ENCODE assay signal across 14 cellular contexts in genomic region chr1:205870236-205870635, GRCh38. TPM values are rescaled to one million over a fixed set of nuclear protein-coding genes. Genes with fewer than 3 reads are reported as not detected.
DNase-seq lines count a peak whose midpoint lies in the region.
"Had no signal": no experiment of that assay in that cellular context is flagged by ENCODE, and none has a peak within 500 bp of the region (broad histone marks: within the 10 kb centered on the region; RNA-seq: fewer than 3 reads in every experiment).

No MANE protein-coding gene starts in this region.

- H3K27me3 Mint-ChIP-seq in immature natural killer cell (ENCODE audit: low read depth in 3 of 3), result peaks cover 0 to 2% (median 0%) of the 10 kb centered on the region in 3 donors

- no peak overlapping the region for H3K4me2 ChIP-seq in mesendoderm (ENCODE audit: low read length)

- H2BK15ac ChIP-seq in mesendoderm (replicated peaks; ENCODE audit: low read depth), result no peak overlapping the region

- no peak overlapping the region for H2BK120ac ChIP-seq in mesendoderm (ENCODE audit: low read depth, low read length)

- H3K27ac ChIP-seq in HUES64 (ENCODE audit: low read depth, low read length) (no peak overlapping the region), mesendoderm (ENCODE audit: low read depth, low read length) (no peak overlapping the region)

- H3K27me3 ChIP-seq in HUES64 (ENCODE audit: insufficient read depth, low read length), result no peaks in the 10 kb centered on the region
- no peaks in the 10 kb centered on the region for H3K27me3 ChIP-seq in mesendoderm (ENCODE audit: insufficient read depth, low read length, poor library complexity)

- peaks cover 8% of the 10 kb centered on the region; the same call in 1 of the 2 replicates for H3K4me1 ChIP-seq in HUES64 (ENCODE audit: insufficient read depth, low read length)
- H3K4me1 ChIP-seq in mesendoderm (ENCODE audit: control insufficient read depth, low read depth, low read length), result peaks cover 3% of the 10 kb centered on the region

- H3K4me1 Mint-ChIP-seq in immature natural killer cell, result no peaks in the 10 kb centered on the region
- H3K4me1 Mint-ChIP-seq: CD4-positive, alpha-beta memory T cell had no signal

- no peak overlapping the region for H3K23ac ChIP-seq in mesendoderm (ENCODE audit: low read length)

- no peak overlapping the region for H3K4ac ChIP-seq in mesendoderm (ENCODE audit: low read depth, low read length)

- no peak overlapping the region for H3K27ac Mint-ChIP-seq in immature natural killer cell
- H3K27ac Mint-ChIP-seq: CD4-positive, alpha-beta memory T cell; H9 had no signal

- H3K4me3 ChIP-seq in HUES64 (ENCODE audit: low read length) (no peak overlapping the region), mesendoderm (ENCODE audit: low read length) (no peak overlapping the region)

- no peaks in the 10 kb centered on the region for H3K79me1 ChIP-seq in mesendoderm (ENCODE audit: low read length)

- no peak overlapping the region for H4K8ac ChIP-seq in mesendoderm (ENCODE audit: low read depth, low read length)

- H3K9me3 Mint-ChIP-seq in immature natural killer cell, result no peaks in the 10 kb centered on the region
- H3K9me3 Mint-ChIP-seq: CD4-positive, alpha-beta memory T cell; H9 had no signal

- H2BK5ac ChIP-seq in mesendoderm (ENCODE audit: low read length), result no peak overlapping the region

- H3K36me3 Mint-ChIP-seq in immature natural killer cell, result no peaks in the 10 kb centered on the region
- H3K36me3 Mint-ChIP-seq: CD4-positive, alpha-beta memory T cell had no signal

- H2AK5ac ChIP-seq in mesendoderm (ENCODE audit: low read length), result no peak overlapping the region

- WGBS in HUES64, result 60% methylated on average over 2 of the region's 2 CpGs
- WGBS in mesendoderm (ENCODE audit: extremely low coverage, insufficient coverage, low lambda C conversion rate), result no CpG with 5 or more reads among the region's 2 CpGs

- H3K36me3 ChIP-seq in HUES64 (ENCODE audit: insufficient read depth, low read length) (no peaks in the 10 kb centered on the region), mesendoderm (ENCODE audit: control insufficient read depth, insufficient read depth, low read length) (no peaks in the 10 kb centered on the region)

- H3K4me3 Mint-ChIP-seq in immature natural killer cell, result no peak overlapping the region
- H3K4me3 Mint-ChIP-seq: CD4-positive, alpha-beta memory T cell; H9 had no signal

- no peaks in the 10 kb centered on the region for H3K79me2 ChIP-seq in mesendoderm (ENCODE audit: control insufficient read depth, insufficient read depth, low read length)

- DNase-seq in dedifferentiated amniotic fluid mesenchymal stem cell (ENCODE audit: extremely low spot score), result peak; percentile 4
- peak; percentile 18 for DNase-seq in mesendoderm
- DNase-seq in activated CD4-positive, CD25-positive, alpha-beta regulatory T cell treated with anti-CD3 and anti-CD28 coated beads, Interleukin-2, amount 50 U/mL, for 72 hours, result no peak
- no peak for DNase-seq in immature natural killer cell
- no peak for DNase-seq in activated effector memory CD4-positive, alpha-beta T cell treated with anti-CD3 and anti-CD28 coated beads, Interleukin-2, amount 50 U/mL, for 16 hours
- DNase-seq: C1 segment of cervical spinal cord; Calu3; CD4-positive, alpha-beta memory T cell; COR-L47; DMS53; DND-41; H9 had no signal

- no peak overlapping the region for H3K18ac ChIP-seq in mesendoderm (ENCODE audit: low read length)

- H4K5ac ChIP-seq in mesendoderm (ENCODE audit: low read length), result no peak overlapping the region

- peak overlapping the region; percentile 60 for H3K56ac ChIP-seq in mesendoderm (ENCODE audit: low read length)

- H3K9ac ChIP-seq in HUES64 (ENCODE audit: low read depth, low read length), result 0 out of 2 replicates have a peak overlapping the region, but pooled peaks have one; percentile 22
- no peak overlapping the region for H3K9ac ChIP-seq in mesendoderm (ENCODE audit: low read length)

- no peaks in the 10 kb centered on the region for H3K9me3 ChIP-seq in HUES64 (ENCODE audit: insufficient read depth, low read depth, low read length)

RNA-seq across cellular contexts. Expression of gene PM20D1, which starts 20.3 kb away (rescaled TPM):
- not detected for polyA plus RNA-seq in HUES64 (2013, experiment 1 of 2)
- not detected for polyA plus RNA-seq in HUES64 (2013, experiment 2 of 2)
- polyA plus RNA-seq in mesendoderm (2013, experiment 1 of 2), result not detected
- not detected for polyA plus RNA-seq in mesendoderm (2013, experiment 2 of 2)
- 1 to 10 TPM; 1.9 to 3.1 (median 2.6) TPM for polyA plus RNA-seq in immature natural killer cell
- polyA plus RNA-seq: BJ had no signal

RNA-seq across cellular contexts. Expression of gene SLC41A1, which starts 57.2 kb away (rescaled TPM):
- 12.4 TPM for polyA plus RNA-seq in HUES64 (2013, experiment 1 of 2)
- polyA plus RNA-seq in HUES64 (2013, experiment 2 of 2), result 14.6 TPM
- polyA plus RNA-seq in mesendoderm (2013, experiment 1 of 2), result 31.0 TPM
- 30.1 TPM for polyA plus RNA-seq in mesendoderm (2013, experiment 2 of 2)
- 10 to 100 TPM in 1 of 3 donors, 1 to 10 TPM in 2; 5.2 to 14.9 (median 6.4) TPM for polyA plus RNA-seq in immature natural killer cell

Comparison
In these comparisons a context has a peak if more than half of its experiments do, and no peak if none do; other contexts are left out.
1. DNase-seq: peak in dedifferentiated amniotic fluid mesenchymal stem cell (single experiment) and mesendoderm (single experiment); none in activated CD4-positive, CD25-positive, alpha-beta regulatory T cell treated with anti-CD3 and anti-CD28 coated beads, Interleukin-2, amount 50 U/mL, for 72 hours (single experiment), immature natural killer cell (0 of 3) and activated effector memory CD4-positive, alpha-beta T cell treated with anti-CD3 and anti-CD28 coated beads, Interleukin-2, amount 50 U/mL, for 16 hours (single experiment).